11 cellular contexts compared by ENCODE assay signal in the genomic region with DNA sequence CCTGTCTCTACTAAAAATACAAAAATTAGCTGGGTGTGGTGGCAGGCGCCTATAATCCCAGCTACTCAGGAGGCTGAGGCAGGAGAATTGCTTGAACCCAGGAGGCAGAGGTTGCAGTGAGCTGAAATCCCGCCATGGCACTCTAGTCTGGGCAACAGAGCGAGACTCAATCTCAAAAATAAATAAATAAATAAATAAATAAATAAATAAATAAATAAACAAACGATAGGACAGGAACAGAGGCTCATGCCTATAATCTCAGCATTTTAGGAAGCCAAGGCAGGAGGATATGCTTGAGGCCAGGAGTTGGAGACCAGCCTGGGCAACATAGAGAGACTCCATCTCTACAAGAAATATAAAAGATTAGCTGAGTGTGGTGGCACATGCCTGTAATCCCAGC. TPM values are rescaled to one million over a fixed set of nuclear protein-coding genes. Genes with fewer than 3 reads are reported as not detected.
"Had no signal": no experiment of that assay in that cellular context is flagged by ENCODE, and none has a peak within 500 bp of the region (broad histone marks: within the 10 kb centered on the region; RNA-seq: fewer than 3 reads in every experiment).

No MANE protein-coding gene starts in this region.

RNA-seq across cellular contexts. Expression of gene RTP3, which starts 24.4 kb away (rescaled TPM):
- total RNA-seq: PC-3, PC-9, Peyer's patch, Right ventricle myocardium inferior, Right ventricle myocardium superior, RPMI7951, SJCRH30, SJSA1, SK-MEL-5 had no signal
- polyA plus RNA-seq: SK-N-SH had no signal

RNA-seq across cellular contexts. Expression of gene LRRC2, which starts 43.9 kb away (rescaled TPM):
- total RNA-seq: SJCRH30, SK-MEL-5 had no signal

RNA-seq across cellular contexts. Expression of gene LTF, which starts 57.5 kb away (rescaled TPM):
- total RNA-seq: OCI-LY7, PC-3, PC-9, SJCRH30 had no signal
- polyA plus RNA-seq: SK-N-SH had no signal
